25 cellular contexts compared by ENCODE assay signal in the genomic region with DNA sequence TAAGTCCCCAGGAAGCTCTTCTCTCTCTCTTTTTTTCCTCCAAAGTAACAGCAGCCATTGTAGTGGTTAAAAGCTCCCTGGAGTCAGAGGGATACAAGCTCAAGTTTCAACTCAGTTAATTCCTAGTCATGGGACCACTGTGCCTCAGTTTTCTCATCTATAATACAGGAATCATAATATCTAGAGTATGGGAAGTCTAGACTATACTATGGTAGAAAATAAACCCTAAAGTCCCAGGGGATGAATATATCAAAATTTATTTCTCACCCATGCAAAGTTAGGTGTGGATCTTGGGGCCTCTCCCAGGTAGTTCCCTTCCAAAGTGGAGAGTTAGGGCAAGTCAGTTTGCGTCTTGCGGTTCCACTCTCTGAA. TPM values are rescaled to one million over a fixed set of nuclear protein-coding genes. Genes with fewer than 3 reads are reported as not detected.
DNase-seq lines count a peak whose midpoint lies in the region; TF ChIP-seq lines count a peak whose summit lies in the region.
"Had no signal": no experiment of that assay in that cellular context is flagged by ENCODE, and none has a peak within 500 bp of the region (broad histone marks: within the 10 kb centered on the region; RNA-seq: fewer than 3 reads in every experiment).

No MANE protein-coding gene starts in this region.

- H3K4me1 ChIP-seq in KMS-11 (ENCODE audit: low read depth, poor library complexity, severe bottlenecking) (peaks cover 22% of the 10 kb centered on the region), esophagus muscularis mucosa (peaks cover 0 to 7% (median 0%) of the 10 kb centered on the region in 4 donors), osteoblast (ENCODE audit: insufficient read depth, low read length) (peaks cover 4% of the 10 kb centered on the region)
- H3K4me1 ChIP-seq: BE2C, BLaER1 had no signal

- DNase-seq in GM13977 (ENCODE audit: low spot score) = peak; percentile 4
- DNase-seq in esophagus muscularis mucosa (ENCODE audit: extremely low spot score) = peak; percentile 29
- DNase-seq in osteoblast (ENCODE audit: insufficient read length, low spot score, missing footprints) = peak; percentile 75
- DNase-seq in NCI-H2227 treated with DMSO at 0.1 percent for 48 hours (lab: John Stamatoyannopoulos, UW) = no peak
- no peak for DNase-seq in HUDEP-2 (lab: John Stamatoyannopoulos, UW; ENCODE audit: unreplicated experiment in 76 of 76)
- DNase-seq in activated gamma-delta T cell treated with Interleukin-2 at 50 U/mL for 16 hours = no peak
- DNase-seq in endothelial cell (ENCODE audit: low spot score) = no peak
- DNase-seq: 8988T; ACHN; BE2C; C1 segment of cervical spinal cord; CD4-positive, alpha-beta memory T cell; CD4-positive, CD25-positive, alpha-beta regulatory T cell; CD8-positive, alpha-beta memory T cell; COR-L47; DMS 273 treated with DMSO at 0.1 percent for 48 hours; DMS153; DMS53; DMS79; DND-41; EL; GDM1 had no signal

- H2AFZ ChIP-seq in KMS-11 (ENCODE audit: low read depth) (no peak overlapping the region), osteoblast (ENCODE audit: low read length) (no peak overlapping the region)

- H3K27ac Mint-ChIP-seq in endothelial cell (ENCODE audit: unreplicated experiment) = no peak overlapping the region
- H3K27ac Mint-ChIP-seq: CD14-positive monocyte; CD4-positive, alpha-beta memory T cell; CD4-positive, CD25-positive, alpha-beta regulatory T cell had no signal

- H3K4me2 ChIP-seq in KMS-11 = peak overlapping the region; percentile 50; the same call in 1 of the 2 replicates
- H3K4me2 ChIP-seq in osteoblast (ENCODE audit: insufficient read depth, low read length) = no peak overlapping the region
- H3K4me2 ChIP-seq: BLaER1 had no signal

- H3K4me3 ChIP-seq in KMS-11 (IDR thresholded peaks at IDR 0.05; ENCODE audit: insufficient read depth, low read depth, low read length) (no peak overlapping the region), esophagus muscularis mucosa (no peak overlapping the region), osteoblast (ENCODE audit: insufficient read depth, low read length) (no peak overlapping the region)
- H3K4me3 ChIP-seq: BLaER1 had no signal

- H3K27ac ChIP-seq in KMS-11 = no peak overlapping the region; the same call in 1 of the 2 replicates
- H3K27ac ChIP-seq in esophagus muscularis mucosa (replicated peaks in 1 of 4) = no peak overlapping the region
- no peak overlapping the region for H3K27ac ChIP-seq in osteoblast (ENCODE audit: low read depth, low read length)
- H3K27ac ChIP-seq: BLaER1 had no signal

- TF ChIP-seq CTCF in GM13977 (IDR thresholded peaks at IDR 0.05; ENCODE audit: extremely low read depth, insufficient read depth, missing control alignments) = no peak
- no peak for TF ChIP-seq CTCF in KMS-11 (conservative IDR thresholded peaks at IDR 0.05; ENCODE audit: low read depth, low read length)
- no peak for TF ChIP-seq CTCF in esophagus muscularis mucosa (IDR thresholded peaks at IDR 0.05)
- no peak for TF ChIP-seq CTCF in osteoblast (IDR thresholded peaks at IDR 0.05; ENCODE audit: extremely low read depth, low read depth, low read length)
- TF ChIP-seq CTCF in endothelial cell (IDR thresholded peaks at IDR 0.05; ENCODE audit: unreplicated experiment) = no peak

- H3K27me3 Mint-ChIP-seq in endothelial cell (ENCODE audit: unreplicated experiment) = peaks cover 2% of the 10 kb centered on the region
- H3K27me3 Mint-ChIP-seq: CD4-positive, alpha-beta memory T cell; CD4-positive, CD25-positive, alpha-beta regulatory T cell had no signal

- no peaks in the 10 kb centered on the region for H3K9me3 Mint-ChIP-seq in endothelial cell (ENCODE audit: unreplicated experiment)
- H3K9me3 Mint-ChIP-seq: CD14-positive monocyte; CD4-positive, alpha-beta memory T cell; CD8-positive, alpha-beta memory T cell had no signal

- H3K27me3 ChIP-seq in KMS-11 (ENCODE audit: insufficient read depth, low read depth) (no peaks in the 10 kb centered on the region), esophagus muscularis mucosa (no peaks in the 10 kb centered on the region), osteoblast (ENCODE audit: insufficient read depth, low read length) (no peaks in the 10 kb centered on the region)
- H3K27me3 ChIP-seq: BE2C, BLaER1 had no signal

- no peaks in the 10 kb centered on the region for H3K9me3 ChIP-seq in esophagus muscularis mucosa
- H3K9me3 ChIP-seq in osteoblast (ENCODE audit: low read depth, low read length) = no peaks in the 10 kb centered on the region
- H3K9me3 ChIP-seq: BE2C, BLaER1 had no signal

- intact Hi-C loops in esophagus muscularis mucosa (cut with DNase I) = no loop called here

- H3K4me1 Mint-ChIP-seq in endothelial cell (ENCODE audit: unreplicated experiment) = peaks cover 3% of the 10 kb centered on the region
- H3K4me1 Mint-ChIP-seq: CD14-positive monocyte; CD4-positive, alpha-beta memory T cell; CD4-positive, CD25-positive, alpha-beta regulatory T cell; CD8-positive, alpha-beta memory T cell had no signal

- H3K36me3 ChIP-seq in KMS-11 (ENCODE audit: insufficient read depth) (no peaks in the 10 kb centered on the region), esophagus muscularis mucosa (no peaks in the 10 kb centered on the region), osteoblast (ENCODE audit: insufficient read depth, low read length) (no peaks in the 10 kb centered on the region)
- H3K36me3 ChIP-seq: BE2C, BLaER1 had no signal

- no peak for TF ChIP-seq POLR2A in esophagus muscularis mucosa (IDR thresholded peaks at IDR 0.05; ENCODE audit: low read depth)

- H3K9ac ChIP-seq in KMS-11 = no peak overlapping the region
- H3K9ac ChIP-seq: BLaER1 had no signal

- H3K79me2 ChIP-seq in KMS-11 (ENCODE audit: insufficient read depth, low read depth) = no peaks in the 10 kb centered on the region
- no peaks in the 10 kb centered on the region for H3K79me2 ChIP-seq in osteoblast (ENCODE audit: insufficient read depth, low read length)

- H4K20me1 ChIP-seq in KMS-11 (ENCODE audit: insufficient read depth) (no peaks in the 10 kb centered on the region), osteoblast (ENCODE audit: insufficient read depth, low read length) (no peaks in the 10 kb centered on the region)
- H4K20me1 ChIP-seq: BLaER1 had no signal

- no peak for TF ChIP-seq EP300 in esophagus muscularis mucosa (IDR thresholded peaks at IDR 0.05)

- no peak overlapping the region for H3K4me3 Mint-ChIP-seq in endothelial cell (ENCODE audit: unreplicated experiment)
- H3K4me3 Mint-ChIP-seq: CD14-positive monocyte; CD4-positive, alpha-beta memory T cell; CD4-positive, CD25-positive, alpha-beta regulatory T cell; CD8-positive, alpha-beta memory T cell had no signal

- in situ Hi-C loops in GM13977 (cut with MboI; ENCODE audit: low pct_unique_long_range_greater_than_20kb, low sequenced_read_pairs, unreplicated experiment) = no loop called here

- H3K36me3 Mint-ChIP-seq in endothelial cell (ENCODE audit: low read depth, unreplicated experiment) = no peaks in the 10 kb centered on the region
- H3K36me3 Mint-ChIP-seq: CD14-positive monocyte; CD4-positive, alpha-beta memory T cell; CD4-positive, CD25-positive, alpha-beta regulatory T cell; CD8-positive, alpha-beta memory T cell had no signal

- WGBS in esophagus muscularis mucosa = 96% methylated on average over 2 of the region's 2 CpGs

RNA-seq across cellular contexts. Expression of a gene that starts 33.7 kb away (rescaled TPM):
- total RNA-seq in esophagus muscularis mucosa (100 to 1,000 TPM; 144 to 202 (median 175) TPM), osteoblast (139 and 153 TPM in 2 replicates), endothelial cell (ENCODE audit: unreplicated experiment) (125 TPM)

Comparison
In these comparisons a context has a peak if more than half of its experiments do, and no peak if none do; other contexts are left out.
1. DNase-seq: peak in GM13977 (single experiment), esophagus muscularis mucosa (single experiment) and osteoblast (single experiment); none in NCI-H2227 treated with DMSO at 0.1 percent for 48 hours (single experiment), HUDEP-2 (0 of 76), activated gamma-delta T cell treated with Interleukin-2 at 50 U/mL for 16 hours (single experiment) and endothelial cell (single experiment).